Comparison of ENCODE assay signal across 25 cellular contexts in genomic region chr4:71932941-71933340, GRCh38.
DNase-seq lines count a peak whose midpoint lies in the region; ATAC-seq, FAIRE-seq and TF ChIP-seq lines count a peak whose summit lies in the region.
"Had no signal": no experiment of that assay in that cellular context is flagged by ENCODE, and none has a peak within 500 bp of the region (broad histone marks: within the 10 kb centered on the region; RNA-seq: fewer than 3 reads in every experiment).

No MANE protein-coding gene starts in this region.

- intact Hi-C loops in left ventricle myocardium superior (cut with micrococcal nuclease) = no loop called here

- no peak overlapping the region for H3K4me3 ChIP-seq in astrocyte (ENCODE audit: insufficient read depth, low read depth, low read length)
- H3K4me3 ChIP-seq in fibroblast of the aortic adventitia (ENCODE audit: low read depth, low read length) = no peak overlapping the region
- H3K4me3 ChIP-seq in retinal pigment epithelial cell (ENCODE audit: low read length) = no peak overlapping the region
- H3K4me3 ChIP-seq: A549 had no signal

- no peak overlapping the region for H3K4me2 ChIP-seq in astrocyte (ENCODE audit: low read length)
- H3K4me2 ChIP-seq: A549, KMS-11 had no signal

- no peak overlapping the region for H3K4me3 Mint-ChIP-seq in astrocyte (ENCODE audit: unreplicated experiment)
- H3K4me3 Mint-ChIP-seq: CD4-positive, CD25-positive, alpha-beta regulatory T cell; H9; HFFc6 had no signal

- no peaks in the 10 kb centered on the region for H3K9me3 Mint-ChIP-seq in astrocyte (ENCODE audit: unreplicated experiment)
- H3K9me3 Mint-ChIP-seq: H9 had no signal

- no peak overlapping the region for H3K27ac ChIP-seq in astrocyte (ENCODE audit: low read depth, low read length)
- H3K27ac ChIP-seq: A549, HL-60, KMS-11 had no signal

- no peak overlapping the region for H2AFZ ChIP-seq in astrocyte (ENCODE audit: low read depth, low read length)

- H3K27me3 Mint-ChIP-seq in astrocyte (ENCODE audit: low read depth, unreplicated experiment) = no peaks in the 10 kb centered on the region
- H3K27me3 Mint-ChIP-seq: CD4-positive, CD25-positive, alpha-beta regulatory T cell had no signal

- no peaks in the 10 kb centered on the region for H3K36me3 ChIP-seq in astrocyte (ENCODE audit: insufficient read depth, low read length)

- DNase-seq in HT1080 (ENCODE audit: low read depth) (peak; percentile 15), astrocyte (ENCODE audit: low read depth) (peak; percentile 64), fibroblast of the aortic adventitia (ENCODE audit: low read depth) (peak; percentile 6), retinal pigment epithelial cell (ENCODE audit: low read depth) (peak; percentile 2), AML-193 (lab: John Stamatoyannopoulos, UW) (no peak), left ventricle myocardium superior (no peak), G401 (ENCODE audit: low spot score) (no peak)
- DNase-seq: CD4-positive, CD25-positive, alpha-beta regulatory T cell; DMS 273 treated with DMSO at 0.1 percent for 48 hours; DMS79 treated with DMSO at 0.1 percent for 48 hours; H9; HFFc6; NCI-H1092 treated with DMSO at 0.1 percent for 48 hours; NCI-H1436 treated with DMSO at 0.1 percent for 48 hours; NCI-H2029; NCI-H2227 treated with DMSO at 0.1 percent for 48 hours; NCI-H510A treated with DMSO at 0.1 percent for 48 hours; NCI-H748 treated with DMSO at 0.1 percent for 48 hours; NK-92 treated with Interleukin-12 subunit alpha and Interleukin-12 subunit beta, amount 100 ng/mL, for 24 hours had no signal

- no peaks in the 10 kb centered on the region for H3K9me3 ChIP-seq in astrocyte (ENCODE audit: insufficient read depth, low read depth, low read length)
- H3K9me3 ChIP-seq: A549 had no signal

- H3K4me1 ChIP-seq in astrocyte (ENCODE audit: insufficient read depth, low read length) = peaks cover 6% of the 10 kb centered on the region
- H3K4me1 ChIP-seq: A549 had no signal

- in situ Hi-C loops in G401 (cut with HindIII; ENCODE audit: low sequenced_read_pairs) = no loop called here

- no peaks in the 10 kb centered on the region for H3K36me3 Mint-ChIP-seq in astrocyte (ENCODE audit: low read depth, unreplicated experiment)
- H3K36me3 Mint-ChIP-seq: CD4-positive, CD25-positive, alpha-beta regulatory T cell had no signal

- H3K9ac ChIP-seq in astrocyte (ENCODE audit: low read length) = no peak overlapping the region
- H3K9ac ChIP-seq: KMS-11 had no signal

- H3K4me1 Mint-ChIP-seq in astrocyte (ENCODE audit: low read depth, unreplicated experiment) = peaks cover 6% of the 10 kb centered on the region
- H3K4me1 Mint-ChIP-seq: CD4-positive, CD25-positive, alpha-beta regulatory T cell; H9 had no signal

- H4K20me1 ChIP-seq in astrocyte (ENCODE audit: insufficient read depth, low read length) = no peaks in the 10 kb centered on the region

- TF ChIP-seq CTCF in astrocyte (IDR thresholded peaks at IDR 0.05; ENCODE audit: insufficient read depth, low read depth, low read length) = no peak
- TF ChIP-seq CTCF in fibroblast of the aortic adventitia (IDR thresholded peaks at IDR 0.05; ENCODE audit: insufficient read depth, low read length) = no peak
- no peak for TF ChIP-seq CTCF in retinal pigment epithelial cell (conservative IDR thresholded peaks at IDR 0.05; ENCODE audit: low read depth, low read length)

- ATAC-seq in HG02678 (IDR thresholded peaks at IDR 0.05; ENCODE audit: unreplicated experiment) = no peak
- no peak for ATAC-seq in left ventricle myocardium superior
- ATAC-seq: A549, Panc1 had no signal

- no peak for FAIRE-seq in astrocyte (lab: Jason Lieb, UNC)
- FAIRE-seq: A549, GM12891 had no signal

- no peak overlapping the region for H3K27ac Mint-ChIP-seq in astrocyte (ENCODE audit: unreplicated experiment)
- H3K27ac Mint-ChIP-seq: CD4-positive, CD25-positive, alpha-beta regulatory T cell; HFFc6 had no signal

- H3K27me3 ChIP-seq in astrocyte (ENCODE audit: insufficient read depth, low read length) = no peaks in the 10 kb centered on the region

- no peaks in the 10 kb centered on the region for H3K79me2 ChIP-seq in astrocyte (ENCODE audit: insufficient read depth, low read length)

Comparison
In these comparisons a context has a peak if more than half of its experiments do, and no peak if none do; other contexts are left out.
1. DNase-seq: peak in HT1080 (single experiment), astrocyte (single experiment), fibroblast of the aortic adventitia (single experiment) and retinal pigment epithelial cell (single experiment); none in AML-193 (0 of 2), left ventricle myocardium superior (single experiment) and G401 (single experiment).